ENCODE assay signal across 26 cellular contexts in genomic region chr10:101493249-101493648, GRCh38.
"Had no signal": no experiment of that assay in that cellular context is flagged by ENCODE, and none has a peak within 500 bp of the region (broad histone marks: within the 10 kb centered on the region; RNA-seq: fewer than 3 reads in every experiment).

No MANE protein-coding gene starts in this region.

- H2AFZ ChIP-seq: neural progenitor cell, parathyroid adenoma had no signal

- H3K27me3 ChIP-seq: neutrophil, sigmoid colon, tibial nerve, vagina had no signal

- H3K4me3 ChIP-seq: lower lobe of right lung, neural progenitor cell, psoas muscle, sigmoid colon, smooth muscle cell, tibial nerve, vagina had no signal

- H3K4me1 ChIP-seq: parathyroid adenoma, sigmoid colon, tibial nerve had no signal

- H3K27ac ChIP-seq: lower lobe of right lung, neural progenitor cell, neutrophil, parathyroid adenoma, psoas muscle, sigmoid colon, tibial nerve, vagina had no signal

- DNase-seq: hypothalamus; immature natural killer cell; islet precursor cell; left ventricle myocardium superior; lower lobe of right lung; mammary epithelial cell; mesenchymal stem cell; naive thymus-derived CD8-positive, alpha-beta T cell; nephron progenitor cell; occipital lobe; psoas muscle; sigmoid colon; stimulated activated CD4-positive, alpha-beta T cell treated with anti-CD3 and anti-CD28 coated beads, Interleukin-1b, Interleukin-23, amount 100 ng/mL, for 48 hours; stimulated activated CD4-positive, alpha-beta T cell treated with anti-CD3 and anti-CD28 coated beads, Interleukin-2, amount 100 ng/mL, for 48 hours; stimulated activated CD4-positive, alpha-beta T cell treated with anti-CD3 and anti-CD28 coated beads, Interleukin-4, amount 100 ng/mL, for 4 hours; stimulated activated CD8-positive, alpha-beta memory T cell treated with anti-CD3 and anti-CD28 coated beads, Interleukin-4, amount 100 ng/mL, for 48 hours; stimulated activated naive CD4-positive, alpha-beta T cell treated with Interleukin-2 at 50 U/mL for 16 hours; stimulated activated naive CD8-positive, alpha-beta T cell treated with anti-CD3 and anti-CD28 coated beads, Interleukin-15, amount 100 ng/mL, for 72 hours; substantia nigra had no signal

- H3K9me3 ChIP-seq: lower lobe of right lung, neutrophil, psoas muscle, sigmoid colon, tibial nerve, vagina had no signal

- H3K4me2 ChIP-seq: neural progenitor cell, smooth muscle cell had no signal

- ATAC-seq: left ventricle myocardium superior; lower lobe of right lung; naive thymus-derived CD8-positive, alpha-beta T cell; psoas muscle; stimulated activated memory B cell treated with anti-CD40 and anti-IgM and Interleukin-4, amounts not matched to agents 10 μg/mL and 1 μg/mL and 100 μg/mL, for 72 hours; stimulated activated naive CD8-positive, alpha-beta T cell treated with anti-CD3 and anti-CD28 coated beads, Interleukin-15, amount 100 ng/mL, for 72 hours had no signal

- H3K9ac ChIP-seq: neural progenitor cell, parathyroid adenoma had no signal

- H3K79me2 ChIP-seq: parathyroid adenoma had no signal

- H3K36me3 ChIP-seq: lower lobe of right lung, neural progenitor cell, neutrophil, sigmoid colon, tibial nerve, vagina had no signal
